ENCODE assay signal across 1 cellular context in the genomic region with DNA sequence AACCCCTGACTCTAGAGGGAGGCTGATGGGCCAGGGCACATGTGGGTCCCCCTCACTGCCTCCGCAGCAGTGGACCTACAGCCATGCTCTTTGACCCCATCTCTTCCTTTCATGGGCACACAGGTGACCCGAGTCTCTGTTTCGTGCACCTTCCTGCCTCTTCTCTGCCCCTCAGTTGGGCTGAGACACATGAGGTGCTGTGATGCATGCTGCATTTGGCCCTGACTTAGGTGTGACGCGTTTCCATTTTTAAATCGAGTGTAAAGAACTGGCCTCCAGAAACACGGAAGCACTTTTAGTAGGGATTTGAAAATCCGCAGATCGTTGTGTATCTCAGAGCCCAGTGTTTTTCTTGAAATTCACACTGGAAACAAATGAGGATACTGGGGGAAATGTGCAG.
TF ChIP-seq lines count a peak whose summit lies in the region.

No MANE protein-coding gene starts in this region.

TF ChIP-seq in WTC11, 78 proteins besides CTCF, POLR2A, EP300 and RAD21 (continued from another document):
- TF ChIP-seq, protein P1, sequence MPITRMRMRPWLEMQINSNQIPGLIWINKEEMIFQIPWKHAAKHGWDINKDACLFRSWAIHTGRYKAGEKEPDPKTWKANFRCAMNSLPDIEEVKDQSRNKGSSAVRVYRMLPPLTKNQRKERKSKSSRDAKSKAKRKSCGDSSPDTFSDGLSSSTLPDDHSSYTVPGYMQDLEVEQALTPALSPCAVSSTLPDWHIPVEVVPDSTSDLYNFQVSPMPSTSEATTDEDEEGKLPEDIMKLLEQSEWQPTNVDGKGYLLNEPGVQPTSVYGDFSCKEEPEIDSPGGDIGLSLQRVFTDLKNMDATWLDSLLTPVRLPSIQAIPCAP (CRISPR knock-in tag; IDR thresholded peaks at IDR 0.05) = no peak
- TF ChIP-seq ZNF263 (CRISPR knock-in tag; IDR thresholded peaks at IDR 0.05; ENCODE audit: low read depth) (no peak), JAZF1 (CRISPR knock-in tag; IDR thresholded peaks at IDR 0.05) (no peak), ETV6 (CRISPR knock-in tag; IDR thresholded peaks at IDR 0.05) (no peak), KAT7 (CRISPR knock-in tag; IDR thresholded peaks at IDR 0.05; ENCODE audit: borderline replicate concordance) (no peak)
- TF ChIP-seq, protein P2, sequence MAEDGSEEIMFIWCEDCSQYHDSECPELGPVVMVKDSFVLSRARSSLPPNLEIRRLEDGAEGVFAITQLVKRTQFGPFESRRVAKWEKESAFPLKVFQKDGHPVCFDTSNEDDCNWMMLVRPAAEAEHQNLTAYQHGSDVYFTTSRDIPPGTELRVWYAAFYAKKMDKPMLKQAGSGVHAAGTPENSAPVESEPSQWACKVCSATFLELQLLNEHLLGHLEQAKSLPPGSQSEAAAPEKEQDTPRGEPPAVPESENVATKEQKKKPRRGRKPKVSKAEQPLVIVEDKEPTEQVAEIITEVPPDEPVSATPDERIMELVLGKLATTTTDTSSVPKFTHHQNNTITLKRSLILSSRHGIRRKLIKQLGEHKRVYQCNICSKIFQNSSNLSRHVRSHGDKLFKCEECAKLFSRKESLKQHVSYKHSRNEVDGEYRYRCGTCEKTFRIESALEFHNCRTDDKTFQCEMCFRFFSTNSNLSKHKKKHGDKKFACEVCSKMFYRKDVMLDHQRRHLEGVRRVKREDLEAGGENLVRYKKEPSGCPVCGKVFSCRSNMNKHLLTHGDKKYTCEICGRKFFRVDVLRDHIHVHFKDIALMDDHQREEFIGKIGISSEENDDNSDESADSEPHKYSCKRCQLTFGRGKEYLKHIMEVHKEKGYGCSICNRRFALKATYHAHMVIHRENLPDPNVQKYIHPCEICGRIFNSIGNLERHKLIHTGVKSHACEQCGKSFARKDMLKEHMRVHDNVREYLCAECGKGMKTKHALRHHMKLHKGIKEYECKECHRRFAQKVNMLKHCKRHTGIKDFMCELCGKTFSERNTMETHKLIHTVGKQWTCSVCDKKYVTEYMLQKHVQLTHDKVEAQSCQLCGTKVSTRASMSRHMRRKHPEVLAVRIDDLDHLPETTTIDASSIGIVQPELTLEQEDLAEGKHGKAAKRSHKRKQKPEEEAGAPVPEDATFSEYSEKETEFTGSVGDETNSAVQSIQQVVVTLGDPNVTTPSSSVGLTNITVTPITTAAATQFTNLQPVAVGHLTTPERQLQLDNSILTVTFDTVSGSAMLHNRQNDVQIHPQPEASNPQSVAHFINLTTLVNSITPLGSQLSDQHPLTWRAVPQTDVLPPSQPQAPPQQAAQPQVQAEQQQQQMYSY (CRISPR knock-in tag; IDR thresholded peaks at IDR 0.05) = no peak
